Comparison of ENCODE assay signal across 21 cellular contexts in the genomic region with DNA sequence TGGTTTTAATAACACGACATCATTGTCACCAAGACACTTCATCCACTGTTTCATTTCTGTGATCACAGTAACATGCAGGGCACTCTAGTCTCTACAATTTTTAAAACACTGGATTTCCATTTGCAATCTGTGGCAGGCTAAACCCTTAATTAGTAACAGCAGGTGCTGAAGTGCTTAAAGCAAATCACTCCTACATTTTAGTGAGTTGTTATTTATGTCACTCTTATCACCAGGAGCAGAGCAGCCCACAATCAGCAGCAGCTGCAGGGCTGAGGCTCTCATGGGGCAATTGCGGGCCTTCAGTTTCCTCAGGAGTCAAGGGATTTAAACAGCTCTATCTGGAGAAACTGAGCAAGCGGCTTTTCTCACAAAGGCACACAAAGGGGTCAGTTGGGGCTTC. TPM values are rescaled to one million over a fixed set of nuclear protein-coding genes. Genes with fewer than 3 reads are reported as not detected.
"Had no signal": no experiment of that assay in that cellular context is flagged by ENCODE, and none has a peak within 500 bp of the region (broad histone marks: within the 10 kb centered on the region; RNA-seq: fewer than 3 reads in every experiment).

No MANE protein-coding gene starts in this region.

- H3K27me3 ChIP-seq: brain microvascular endothelial cell, foreskin keratinocyte, upper lobe of right lung had no signal

- H3K4me1 Mint-ChIP-seq: activated CD4-positive, alpha-beta T cell treated with anti-CD3 and anti-CD28 coated beads, Interleukin-2, amount 10 ng/mL, durations not matched to agents 7 days and 5 days; activated naive CD8-positive, alpha-beta T cell treated with anti-CD3 and anti-CD28 coated beads for 36 hours; central memory CD8-positive, alpha-beta T cell; stimulated activated effector memory CD8-positive, alpha-beta T cell treated with anti-CD3 and anti-CD28 coated beads, Interleukin-12 subunit alpha, Interleukin-12 subunit beta, amount 100 ng/mL, for 72 hours had no signal

- ATAC-seq: activated T-cell treated with anti-CD3 and anti-CD28 coated beads, Interleukin-2, amount 50 U/mL, for 72 hours; foreskin keratinocyte; stimulated activated effector memory CD8-positive, alpha-beta T cell treated with anti-CD3 and anti-CD28 coated beads, Interleukin-12 subunit alpha, Interleukin-12 subunit beta, amount 100 ng/mL, for 72 hours; upper lobe of right lung had no signal

- H3K79me2 ChIP-seq: parathyroid adenoma had no signal

- H3K27ac Mint-ChIP-seq: activated CD4-positive, alpha-beta T cell treated with anti-CD3 and anti-CD28 coated beads, Interleukin-2, amount 10 ng/mL, durations not matched to agents 7 days and 5 days; activated naive CD8-positive, alpha-beta T cell treated with anti-CD3 and anti-CD28 coated beads for 36 hours; activated T-cell treated with anti-CD3 and anti-CD28 coated beads, Interleukin-2, amount 50 U/mL, for 72 hours; mesothelial cell of epicardium; stimulated activated effector memory CD8-positive, alpha-beta T cell treated with anti-CD3 and anti-CD28 coated beads, Interleukin-12 subunit alpha, Interleukin-12 subunit beta, amount 100 ng/mL, for 72 hours had no signal

- H3K4me3 ChIP-seq: coronary artery, thoracic aorta, upper lobe of right lung had no signal

- H3K9me3 ChIP-seq: thoracic aorta, upper lobe of right lung had no signal

- H2AFZ ChIP-seq: parathyroid adenoma had no signal

- H3K4me3 Mint-ChIP-seq: activated CD4-positive, alpha-beta T cell treated with anti-CD3 and anti-CD28 coated beads, Interleukin-2, amount 10 ng/mL, durations not matched to agents 7 days and 5 days; activated naive CD8-positive, alpha-beta T cell treated with anti-CD3 and anti-CD28 coated beads for 36 hours; activated T-cell treated with anti-CD3 and anti-CD28 coated beads, Interleukin-2, amount 50 U/mL, for 72 hours; central memory CD8-positive, alpha-beta T cell; mesothelial cell of epicardium; stimulated activated effector memory CD8-positive, alpha-beta T cell treated with anti-CD3 and anti-CD28 coated beads, Interleukin-12 subunit alpha, Interleukin-12 subunit beta, amount 100 ng/mL, for 72 hours had no signal

- H3K9ac ChIP-seq: parathyroid adenoma had no signal

- DNase-seq: activated CD4-positive, alpha-beta T cell treated with anti-CD3 and anti-CD28 coated beads, Interleukin-2, amount 10 ng/mL, durations not matched to agents 7 days and 5 days; activated CD4-positive, CD25-positive, alpha-beta regulatory T cell; activated CD8-positive, alpha-beta memory T cell treated with anti-CD3 and anti-CD28 coated beads, Interleukin-2, amount 50 U/mL, for 48 hours; activated gamma-delta T cell treated with Interleukin-2 at 50 U/mL for 16 hours; activated naive CD8-positive, alpha-beta T cell treated with anti-CD3 and anti-CD28 coated beads for 36 hours; activated T-cell treated with anti-CD3 and anti-CD28 coated beads, Interleukin-2, amount 50 U/mL, for 72 hours; amygdala; brain microvascular endothelial cell; effector CD4-positive, alpha-beta T cell; foreskin keratinocyte; glutamatergic neuron; T-helper 2 cell; upper lobe of right lung had no signal

- H3K27ac ChIP-seq: brain microvascular endothelial cell, coronary artery, foreskin keratinocyte, parathyroid adenoma, thoracic aorta, upper lobe of right lung had no signal

- H3K36me3 ChIP-seq: brain microvascular endothelial cell, thoracic aorta, upper lobe of right lung had no signal

- H3K4me1 ChIP-seq: foreskin keratinocyte, parathyroid adenoma, upper lobe of right lung had no signal

- H3K36me3 Mint-ChIP-seq: activated naive CD8-positive, alpha-beta T cell treated with anti-CD3 and anti-CD28 coated beads for 36 hours; stimulated activated effector memory CD8-positive, alpha-beta T cell treated with anti-CD3 and anti-CD28 coated beads, Interleukin-12 subunit alpha, Interleukin-12 subunit beta, amount 100 ng/mL, for 72 hours had no signal

- FAIRE-seq: endothelial cell of umbilical vein had no signal

- H3K27me3 Mint-ChIP-seq: activated CD4-positive, alpha-beta T cell treated with anti-CD3 and anti-CD28 coated beads, Interleukin-2, amount 10 ng/mL, durations not matched to agents 7 days and 5 days; central memory CD8-positive, alpha-beta T cell had no signal

RNA-seq across cellular contexts. Expression of gene SOHLH2, which starts 1.6 kb away (rescaled TPM):
- total RNA-seq: activated CD4-positive, alpha-beta T cell treated with anti-CD3 and anti-CD28 coated beads, Interleukin-2, amount 10 ng/mL, durations not matched to agents 7 days and 5 days; activated naive CD8-positive, alpha-beta T cell treated with anti-CD3 and anti-CD28 coated beads for 36 hours; activated T-cell treated with anti-CD3 and anti-CD28 coated beads, Interleukin-2, amount 50 U/mL, for 72 hours; foreskin keratinocyte; lower leg skin; thoracic aorta; upper lobe of right lung had no signal
- polyA plus RNA-seq: foreskin keratinocyte had no signal
